Comparison of ENCODE assay signal across 1 cellular context in genomic region chr15:75153565-75154248, GRCh38.
TF ChIP-seq lines count a peak whose summit lies in the region.

No MANE protein-coding gene starts in this region.

TF ChIP-seq in GM12878, 131 proteins besides CTCF, POLR2A, EP300 and RAD21 (continued from another document):
- TF ChIP-seq MTA3 (IDR thresholded peaks at IDR 0.05; ENCODE audit: borderline replicate concordance, low read length) (peak; percentile 61; the same call in 1 of the 2 replicates), MXI1 (IDR thresholded peaks at IDR 0.05; ENCODE audit: low read depth, low read length) (no peak), NFIC (IDR thresholded peaks at IDR 0.05; ENCODE audit: low read depth, low read length) (peak; percentile 80), PML (IDR thresholded peaks at IDR 0.05; ENCODE audit: low read length) (no peak), BACH1 (IDR thresholded peaks at IDR 0.05; ENCODE audit: borderline replicate concordance) (no peak), SPI1 (IDR thresholded peaks at IDR 0.05; ENCODE audit: borderline replicate concordance, insufficient read depth, low read depth, low read length) (peak; percentile 81), RCOR1 (conservative IDR thresholded peaks at IDR 0.05; ENCODE audit: low read depth, low read length) (no peak), ZZZ3 (IDR thresholded peaks at IDR 0.05; ENCODE audit: control insufficient read depth, insufficient read length, low read depth) (no peak), USF2 (IDR thresholded peaks at IDR 0.05; ENCODE audit: borderline replicate concordance, low read depth, low read length) (no peak), NKRF (conservative IDR thresholded peaks at IDR 0.05) (no peak)
